8 cellular contexts compared by ENCODE assay signal in genomic region chr9:34375901-34376595, GRCh38. TPM values are rescaled to one million over a fixed set of nuclear protein-coding genes. Genes with fewer than 3 reads are reported as not detected.
A peak's percentile ranks its signal among the peaks of the same experiment; 100 is the strongest.
DNase-seq lines count a peak whose midpoint lies in the region; ATAC-seq and TF ChIP-seq lines count a peak whose summit lies in the region.

No MANE protein-coding gene starts in this region.

- H3K4me3 ChIP-seq in ectodermal cell (ENCODE audit: insufficient read depth, low read depth, low read length) (peak overlapping the region; percentile 44), lung (peak overlapping the region; percentile 40)

- peaks cover 70% of the 10 kb centered on the region for H3K27me3 ChIP-seq in ectodermal cell (ENCODE audit: control insufficient read depth, insufficient read depth, low read length, poor library complexity, severe bottlenecking)
- no peaks in the 10 kb centered on the region for H3K27me3 ChIP-seq in lung (ENCODE audit: control insufficient read depth, insufficient read depth)

- H3K27ac ChIP-seq in ectodermal cell (ENCODE audit: insufficient read depth, low read depth, low read length, poor library complexity, severe bottlenecking) (no peak overlapping the region), lung (ENCODE audit: low read depth in 1 of 2, low read length in 1 of 2) (peak overlapping the region; percentile 40 to 73)

- peak; percentile 31 for DNase-seq in NCI-H2227 (lab: John Stamatoyannopoulos, UW; ENCODE audit: unreplicated experiment)
- DNase-seq in NCI-H2227 treated with DMSO at 0.1 percent for 48 hours (lab: John Stamatoyannopoulos, UW), result no peak
- peak; percentile 52 for DNase-seq in activated CD4-positive, CD25-positive, alpha-beta regulatory T cell treated with anti-CD3 and anti-CD28 coated beads, Interleukin-2, amount 50 U/mL, for 72 hours
- peak; percentile 57 for DNase-seq in lung (ENCODE audit: low spot score)
- DNase-seq in stimulated activated naive CD8-positive, alpha-beta T cell treated with anti-CD3 and anti-CD28 coated beads, Interleukin-15, Interleukin-2, amounts not matched to agents 100 U/mL and 50 U/mL, for 24 hours, result peak; percentile 61
- DNase-seq in NCI-H1694 treated with DMSO at 0.1 percent for 48 hours (lab: John Stamatoyannopoulos, UW), result no peak

- 8 to 9% methylated on average over 22 of the region's 22 CpGs for WGBS in ectodermal cell, 2 experiments
- WGBS in lung, 2 donors, result 8 to 10% methylated on average over 22 of the region's 22 CpGs

- H3K36me3 ChIP-seq in ectodermal cell (ENCODE audit: control insufficient read depth, insufficient read depth, low read length), result no peaks in the 10 kb centered on the region
- peaks cover 0 to 2% of the 10 kb centered on the region in 2 donors for H3K36me3 ChIP-seq in lung (ENCODE audit: control insufficient read depth in 2 of 2, insufficient read depth in 2 of 2, low read length in 2 of 2)

- peak; percentile 20 for ATAC-seq in lung (ENCODE audit: insufficient read depth, low FRiP score)
- no peak for ATAC-seq in stimulated activated naive CD8-positive, alpha-beta T cell treated with anti-CD3 and anti-CD28 coated beads, Interleukin-15, Interleukin-2, amounts not matched to agents 100 U/mL and 50 U/mL, for 24 hours

- H3K9me3 ChIP-seq in ectodermal cell (ENCODE audit: control insufficient read depth, low read length), result no peaks in the 10 kb centered on the region
- H3K9me3 ChIP-seq in lung (ENCODE audit: control insufficient read depth in 2 of 2, insufficient read depth in 1 of 2, low read length in 1 of 2), result peaks cover 0 to 9% of the 10 kb centered on the region in 2 donors

- H3K4me1 ChIP-seq in ectodermal cell (ENCODE audit: control insufficient read depth, insufficient read depth, low read length) (peaks cover 6% of the 10 kb centered on the region), lung (ENCODE audit: control insufficient read depth in 2 of 2, insufficient read depth in 2 of 2, low read length in 2 of 2) (peaks cover 0 to 10% of the 10 kb centered on the region in 2 donors)

- TF ChIP-seq CTCF in LNCAP (IDR thresholded peaks at IDR 0.05) (peak; percentile 34), lung (IDR thresholded peaks at IDR 0.05; ENCODE audit: control extremely low read depth, extremely low read depth) (no peak)

RNA-seq across cellular contexts. Expression of gene MYORG, which starts 0.7 kb away (rescaled TPM):
- polyA plus RNA-seq in ectodermal cell (2013, experiment 1 of 4), result 0.41 TPM
- polyA plus RNA-seq in ectodermal cell (2013, experiment 2 of 4), result 0.18 TPM
- 0.43 TPM for polyA plus RNA-seq in ectodermal cell (2013, experiment 3 of 4)
- 0.73 TPM for polyA plus RNA-seq in ectodermal cell (2013, experiment 4 of 4)
- total RNA-seq in lung, result 10 to 100 TPM in 1 of 2 donors, 1 to 10 TPM in 1; 6.6 to 12.2 TPM
- 1 to 10 TPM; 1.4 to 3.1 TPM for polyA plus RNA-seq in lung

RNA-seq across cellular contexts. Expression of gene NUDT2, which starts 46.7 kb away (rescaled TPM):
- polyA plus RNA-seq in ectodermal cell (2013, experiment 1 of 4), result 25.5 TPM
- 24.6 TPM for polyA plus RNA-seq in ectodermal cell (2013, experiment 2 of 4)
- 19.9 TPM for polyA plus RNA-seq in ectodermal cell (2013, experiment 3 of 4)
- 25.6 TPM for polyA plus RNA-seq in ectodermal cell (2013, experiment 4 of 4)
- 10 to 100 TPM; 11.7 to 12.5 TPM for total RNA-seq in lung
- 10 to 100 TPM; 18.7 to 20.1 TPM for polyA plus RNA-seq in lung

RNA-seq across cellular contexts. Expression of gene KIF24, which starts 47.0 kb away (rescaled TPM):
- 9.9 TPM for polyA plus RNA-seq in ectodermal cell (2013, experiment 1 of 4)
- polyA plus RNA-seq in ectodermal cell (2013, experiment 2 of 4), result 10.5 TPM
- 8.1 TPM for polyA plus RNA-seq in ectodermal cell (2013, experiment 3 of 4)
- 7.2 TPM for polyA plus RNA-seq in ectodermal cell (2013, experiment 4 of 4)
- 1 to 10 TPM; 3.0 to 4.3 TPM for total RNA-seq in lung
- polyA plus RNA-seq in lung, result under 1 TPM; 0.63 to 0.71 TPM

Comparison
In these comparisons a context has a peak if more than half of its experiments do, and no peak if none do; other contexts are left out.
1. DNase-seq: peak in NCI-H2227 (single experiment), activated CD4-positive, CD25-positive, alpha-beta regulatory T cell treated with anti-CD3 and anti-CD28 coated beads, Interleukin-2, amount 50 U/mL, for 72 hours (single experiment), lung (single experiment) and stimulated activated naive CD8-positive, alpha-beta T cell treated with anti-CD3 and anti-CD28 coated beads, Interleukin-15, Interleukin-2, amounts not matched to agents 100 U/mL and 50 U/mL, for 24 hours (single experiment); none in NCI-H2227 treated with DMSO at 0.1 percent for 48 hours (single experiment) and NCI-H1694 treated with DMSO at 0.1 percent for 48 hours (single experiment).